ENCODE assay signal across 7 cellular contexts in genomic region chr16:35637683-35638082, GRCh38.
"Had no signal": no experiment of that assay in that cellular context is flagged by ENCODE, and none has a peak within 500 bp of the region (broad histone marks: within the 10 kb centered on the region; RNA-seq: fewer than 3 reads in every experiment).

No MANE protein-coding gene starts in this region.

- FAIRE-seq: G401.6, GM12891, GM12892, GM18507, GM19239 had no signal

- DNase-seq: GDM1, GF-D8 had no signal
